In the genomic region with DNA sequence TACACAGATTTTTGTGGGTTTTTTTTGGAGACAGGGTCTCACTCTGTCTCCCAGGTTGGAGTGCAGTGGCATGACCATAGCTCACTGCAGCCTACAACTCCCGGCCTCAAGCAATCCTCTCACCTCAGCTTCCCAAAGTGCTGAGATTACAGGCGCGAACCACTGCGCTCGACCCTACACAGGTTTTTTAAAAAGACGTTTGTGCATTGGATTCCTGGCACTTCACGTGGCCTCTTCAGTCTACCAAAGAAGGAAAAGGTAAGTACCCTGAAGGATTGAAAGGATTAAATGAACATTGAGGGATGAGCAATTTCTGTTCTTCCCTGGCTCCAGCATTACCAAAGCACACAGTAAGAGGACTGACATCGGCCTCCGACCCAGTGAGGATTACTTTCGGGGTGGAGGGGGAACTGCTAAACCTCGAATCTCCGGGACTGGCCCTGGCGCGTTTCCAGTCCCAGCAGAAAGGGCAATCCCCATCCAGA, we compare ENCODE assay signal across 2 cellular contexts.
TF ChIP-seq lines count a peak whose summit lies in the region.

No MANE protein-coding gene starts in this region.

TF ChIP-seq in SK-N-SH, 30 proteins besides CTCF, POLR2A, EP300 and RAD21 (continued from another document):
- TF ChIP-seq, protein P1, sequence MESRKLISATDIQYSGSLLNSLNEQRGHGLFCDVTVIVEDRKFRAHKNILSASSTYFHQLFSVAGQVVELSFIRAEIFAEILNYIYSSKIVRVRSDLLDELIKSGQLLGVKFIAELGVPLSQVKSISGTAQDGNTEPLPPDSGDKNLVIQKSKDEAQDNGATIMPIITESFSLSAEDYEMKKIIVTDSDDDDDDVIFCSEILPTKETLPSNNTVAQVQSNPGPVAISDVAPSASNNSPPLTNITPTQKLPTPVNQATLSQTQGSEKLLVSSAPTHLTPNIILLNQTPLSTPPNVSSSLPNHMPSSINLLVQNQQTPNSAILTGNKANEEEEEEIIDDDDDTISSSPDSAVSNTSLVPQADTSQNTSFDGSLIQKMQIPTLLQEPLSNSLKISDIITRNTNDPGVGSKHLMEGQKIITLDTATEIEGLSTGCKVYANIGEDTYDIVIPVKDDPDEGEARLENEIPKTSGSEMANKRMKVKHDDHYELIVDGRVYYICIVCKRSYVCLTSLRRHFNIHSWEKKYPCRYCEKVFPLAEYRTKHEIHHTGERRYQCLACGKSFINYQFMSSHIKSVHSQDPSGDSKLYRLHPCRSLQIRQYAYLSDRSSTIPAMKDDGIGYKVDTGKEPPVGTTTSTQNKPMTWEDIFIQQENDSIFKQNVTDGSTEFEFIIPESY (IDR thresholded peaks at IDR 0.05; ENCODE audit: borderline replicate concordance, low read depth) = no peak
- TF ChIP-seq RXRA (IDR thresholded peaks at IDR 0.05; ENCODE audit: borderline replicate concordance, low read depth) (no peak), SMC3 (IDR thresholded peaks at IDR 0.05; ENCODE audit: low read depth, low read length) (no peak), RFX5 (IDR thresholded peaks at IDR 0.05; ENCODE audit: low read length) (no peak), NFIC (IDR thresholded peaks at IDR 0.05; ENCODE audit: borderline replicate concordance) (no peak), FOSL2 (IDR thresholded peaks at IDR 0.05; ENCODE audit: borderline replicate concordance, low read depth) (no peak)
- TF ChIP-seq, protein P2, sequence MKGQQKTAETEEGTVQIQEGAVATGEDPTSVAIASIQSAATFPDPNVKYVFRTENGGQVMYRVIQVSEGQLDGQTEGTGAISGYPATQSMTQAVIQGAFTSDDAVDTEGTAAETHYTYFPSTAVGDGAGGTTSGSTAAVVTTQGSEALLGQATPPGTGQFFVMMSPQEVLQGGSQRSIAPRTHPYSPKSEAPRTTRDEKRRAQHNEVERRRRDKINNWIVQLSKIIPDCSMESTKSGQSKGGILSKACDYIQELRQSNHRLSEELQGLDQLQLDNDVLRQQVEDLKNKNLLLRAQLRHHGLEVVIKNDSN (IDR thresholded peaks at IDR 0.05; ENCODE audit: borderline replicate concordance, low read depth) = no peak

TF ChIP-seq in SK-N-SH treated with all-trans-retinoic acid at 6 μM for 48 hours, 23 proteins besides CTCF, POLR2A, EP300 and RAD21 (continued from another document):
- TF ChIP-seq, protein P3, sequence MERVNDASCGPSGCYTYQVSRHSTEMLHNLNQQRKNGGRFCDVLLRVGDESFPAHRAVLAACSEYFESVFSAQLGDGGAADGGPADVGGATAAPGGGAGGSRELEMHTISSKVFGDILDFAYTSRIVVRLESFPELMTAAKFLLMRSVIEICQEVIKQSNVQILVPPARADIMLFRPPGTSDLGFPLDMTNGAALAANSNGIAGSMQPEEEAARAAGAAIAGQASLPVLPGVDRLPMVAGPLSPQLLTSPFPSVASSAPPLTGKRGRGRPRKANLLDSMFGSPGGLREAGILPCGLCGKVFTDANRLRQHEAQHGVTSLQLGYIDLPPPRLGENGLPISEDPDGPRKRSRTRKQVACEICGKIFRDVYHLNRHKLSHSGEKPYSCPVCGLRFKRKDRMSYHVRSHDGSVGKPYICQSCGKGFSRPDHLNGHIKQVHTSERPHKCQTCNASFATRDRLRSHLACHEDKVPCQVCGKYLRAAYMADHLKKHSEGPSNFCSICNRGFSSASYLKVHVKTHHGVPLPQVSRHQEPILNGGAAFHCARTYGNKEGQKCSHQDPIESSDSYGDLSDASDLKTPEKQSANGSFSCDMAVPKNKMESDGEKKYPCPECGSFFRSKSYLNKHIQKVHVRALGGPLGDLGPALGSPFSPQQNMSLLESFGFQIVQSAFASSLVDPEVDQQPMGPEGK (CRISPR knock-in tag; IDR thresholded peaks at IDR 0.05; ENCODE audit: borderline replicate concordance) = no peak
- no peak for TF ChIP-seq OSR1 (CRISPR knock-in tag; IDR thresholded peaks at IDR 0.05)
- no peak for TF ChIP-seq ZNF70 (CRISPR knock-in tag; IDR thresholded peaks at IDR 0.05)
- TF ChIP-seq ISL1 (CRISPR knock-in tag; IDR thresholded peaks at IDR 0.05) = no peak
- no peak for TF ChIP-seq TCF4 (CRISPR knock-in tag; IDR thresholded peaks at IDR 0.05; ENCODE audit: borderline replicate concordance)
- TF ChIP-seq, protein P4, sequence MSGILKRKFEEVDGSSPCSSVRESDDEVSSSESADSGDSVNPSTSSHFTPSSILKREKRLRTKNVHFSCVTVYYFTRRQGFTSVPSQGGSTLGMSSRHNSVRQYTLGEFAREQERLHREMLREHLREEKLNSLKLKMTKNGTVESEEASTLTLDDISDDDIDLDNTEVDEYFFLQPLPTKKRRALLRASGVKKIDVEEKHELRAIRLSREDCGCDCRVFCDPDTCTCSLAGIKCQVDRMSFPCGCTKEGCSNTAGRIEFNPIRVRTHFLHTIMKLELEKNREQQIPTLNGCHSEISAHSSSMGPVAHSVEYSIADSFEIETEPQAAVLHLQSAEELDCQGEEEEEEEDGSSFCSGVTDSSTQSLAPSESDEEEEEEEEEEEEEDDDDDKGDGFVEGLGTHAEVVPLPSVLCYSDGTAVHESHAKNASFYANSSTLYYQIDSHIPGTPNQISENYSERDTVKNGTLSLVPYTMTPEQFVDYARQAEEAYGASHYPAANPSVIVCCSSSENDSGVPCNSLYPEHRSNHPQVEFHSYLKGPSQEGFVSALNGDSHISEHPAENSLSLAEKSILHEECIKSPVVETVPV (CRISPR knock-in tag; IDR thresholded peaks at IDR 0.05) = no peak
- no peak for TF ChIP-seq PPARA (CRISPR knock-in tag; IDR thresholded peaks at IDR 0.05; ENCODE audit: borderline replicate concordance)
- TF ChIP-seq SNAI2 (CRISPR knock-in tag; IDR thresholded peaks at IDR 0.05) = no peak
- TF ChIP-seq, protein P5, sequence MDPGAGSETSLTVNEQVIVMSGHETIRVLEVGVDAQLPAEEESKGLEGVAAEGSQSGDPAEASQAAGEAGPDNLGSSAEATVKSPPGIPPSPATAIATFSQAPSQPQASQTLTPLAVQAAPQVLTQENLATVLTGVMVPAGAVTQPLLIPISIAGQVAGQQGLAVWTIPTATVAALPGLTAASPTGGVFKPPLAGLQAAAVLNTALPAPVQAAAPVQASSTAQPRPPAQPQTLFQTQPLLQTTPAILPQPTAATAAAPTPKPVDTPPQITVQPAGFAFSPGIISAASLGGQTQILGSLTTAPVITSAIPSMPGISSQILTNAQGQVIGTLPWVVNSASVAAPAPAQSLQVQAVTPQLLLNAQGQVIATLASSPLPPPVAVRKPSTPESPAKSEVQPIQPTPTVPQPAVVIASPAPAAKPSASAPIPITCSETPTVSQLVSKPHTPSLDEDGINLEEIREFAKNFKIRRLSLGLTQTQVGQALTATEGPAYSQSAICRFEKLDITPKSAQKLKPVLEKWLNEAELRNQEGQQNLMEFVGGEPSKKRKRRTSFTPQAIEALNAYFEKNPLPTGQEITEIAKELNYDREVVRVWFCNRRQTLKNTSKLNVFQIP (CRISPR knock-in tag; IDR thresholded peaks at IDR 0.05; ENCODE audit: borderline replicate concordance, low read depth) = no peak
- TF ChIP-seq ZC3H10 (CRISPR knock-in tag; IDR thresholded peaks at IDR 0.05) = no peak
- TF ChIP-seq, protein P6, sequence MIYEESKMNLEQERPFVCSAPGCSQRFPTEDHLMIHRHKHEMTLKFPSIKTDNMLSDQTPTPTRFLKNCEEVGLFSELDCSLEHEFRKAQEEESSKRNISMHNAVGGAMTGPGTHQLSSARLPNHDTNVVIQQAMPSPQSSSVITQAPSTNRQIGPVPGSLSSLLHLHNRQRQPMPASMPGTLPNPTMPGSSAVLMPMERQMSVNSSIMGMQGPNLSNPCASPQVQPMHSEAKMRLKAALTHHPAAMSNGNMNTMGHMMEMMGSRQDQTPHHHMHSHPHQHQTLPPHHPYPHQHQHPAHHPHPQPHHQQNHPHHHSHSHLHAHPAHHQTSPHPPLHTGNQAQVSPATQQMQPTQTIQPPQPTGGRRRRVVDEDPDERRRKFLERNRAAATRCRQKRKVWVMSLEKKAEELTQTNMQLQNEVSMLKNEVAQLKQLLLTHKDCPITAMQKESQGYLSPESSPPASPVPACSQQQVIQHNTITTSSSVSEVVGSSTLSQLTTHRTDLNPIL (CRISPR knock-in tag; IDR thresholded peaks at IDR 0.05; ENCODE audit: low read depth) = no peak
- TF ChIP-seq ZFP3 (CRISPR knock-in tag; IDR thresholded peaks at IDR 0.05) = no peak
- no peak for TF ChIP-seq ARNTL (CRISPR knock-in tag; IDR thresholded peaks at IDR 0.05; ENCODE audit: borderline replicate concordance, low read depth)
- TF ChIP-seq, protein P7, sequence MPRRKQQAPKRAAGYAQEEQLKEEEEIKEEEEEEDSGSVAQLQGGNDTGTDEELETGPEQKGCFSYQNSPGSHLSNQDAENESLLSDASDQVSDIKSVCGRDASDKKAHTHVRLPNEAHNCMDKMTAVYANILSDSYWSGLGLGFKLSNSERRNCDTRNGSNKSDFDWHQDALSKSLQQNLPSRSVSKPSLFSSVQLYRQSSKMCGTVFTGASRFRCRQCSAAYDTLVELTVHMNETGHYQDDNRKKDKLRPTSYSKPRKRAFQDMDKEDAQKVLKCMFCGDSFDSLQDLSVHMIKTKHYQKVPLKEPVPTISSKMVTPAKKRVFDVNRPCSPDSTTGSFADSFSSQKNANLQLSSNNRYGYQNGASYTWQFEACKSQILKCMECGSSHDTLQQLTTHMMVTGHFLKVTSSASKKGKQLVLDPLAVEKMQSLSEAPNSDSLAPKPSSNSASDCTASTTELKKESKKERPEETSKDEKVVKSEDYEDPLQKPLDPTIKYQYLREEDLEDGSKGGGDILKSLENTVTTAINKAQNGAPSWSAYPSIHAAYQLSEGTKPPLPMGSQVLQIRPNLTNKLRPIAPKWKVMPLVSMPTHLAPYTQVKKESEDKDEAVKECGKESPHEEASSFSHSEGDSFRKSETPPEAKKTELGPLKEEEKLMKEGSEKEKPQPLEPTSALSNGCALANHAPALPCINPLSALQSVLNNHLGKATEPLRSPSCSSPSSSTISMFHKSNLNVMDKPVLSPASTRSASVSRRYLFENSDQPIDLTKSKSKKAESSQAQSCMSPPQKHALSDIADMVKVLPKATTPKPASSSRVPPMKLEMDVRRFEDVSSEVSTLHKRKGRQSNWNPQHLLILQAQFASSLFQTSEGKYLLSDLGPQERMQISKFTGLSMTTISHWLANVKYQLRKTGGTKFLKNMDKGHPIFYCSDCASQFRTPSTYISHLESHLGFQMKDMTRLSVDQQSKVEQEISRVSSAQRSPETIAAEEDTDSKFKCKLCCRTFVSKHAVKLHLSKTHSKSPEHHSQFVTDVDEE (CRISPR knock-in tag; IDR thresholded peaks at IDR 0.05) = no peak
